10 cellular contexts compared by ENCODE assay signal in the genomic region with DNA sequence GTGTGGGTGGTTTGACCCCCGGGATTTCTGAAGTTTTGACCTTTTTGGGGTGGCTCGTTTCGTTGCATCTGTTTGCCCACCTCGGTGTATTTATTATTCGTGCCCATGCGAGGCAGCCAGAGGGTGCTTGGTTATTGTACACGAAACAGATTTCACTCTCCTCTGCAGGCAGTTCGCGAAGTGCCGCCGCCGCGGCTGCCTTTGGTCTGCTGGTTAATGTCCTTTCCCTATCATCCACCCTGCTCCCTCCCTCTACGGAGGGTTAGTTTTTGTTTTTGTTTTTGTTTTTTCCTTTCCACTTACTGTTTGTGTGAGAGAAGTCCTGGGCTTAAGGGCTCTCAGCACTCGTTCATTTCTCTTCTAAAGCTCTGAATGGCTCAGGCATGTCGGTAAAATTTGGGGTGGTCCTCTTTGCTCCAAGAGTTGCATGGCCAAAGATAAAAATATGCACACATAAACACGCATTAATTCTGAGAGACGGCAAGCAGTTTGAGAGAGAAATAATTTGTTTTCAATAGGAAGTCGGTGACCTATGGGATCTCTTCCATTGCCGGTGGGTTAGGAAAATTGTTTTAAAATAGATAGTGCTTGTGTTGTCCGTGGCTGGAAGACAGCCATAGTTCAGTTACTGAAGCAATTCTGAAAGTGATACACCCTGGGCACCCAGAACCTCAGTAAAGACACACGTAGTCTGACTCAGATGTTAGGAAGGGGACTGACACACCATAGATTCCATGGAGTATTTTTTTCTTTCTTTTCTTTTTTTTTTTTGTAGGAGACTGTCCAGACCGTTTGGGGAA. TPM values are rescaled to one million over a fixed set of nuclear protein-coding genes. Genes with fewer than 3 reads are reported as not detected.
A peak's percentile ranks its signal among the peaks of the same experiment; 100 is the strongest.
DNase-seq lines count a peak whose midpoint lies in the region; ATAC-seq, FAIRE-seq and TF ChIP-seq lines count a peak whose summit lies in the region.
"Had no signal": no experiment of that assay in that cellular context is flagged by ENCODE, and none has a peak within 500 bp of the region (broad histone marks: within the 10 kb centered on the region; RNA-seq: fewer than 3 reads in every experiment).

No MANE protein-coding gene starts in this region.

- FAIRE-seq in pancreas (lab: Jason Lieb, UNC) = no peak
- FAIRE-seq: colon, G401.6 had no signal

- no peaks in the 10 kb centered on the region for H3K9me3 ChIP-seq in pancreas

- H3K4me3 ChIP-seq in pancreas = peak overlapping the region; percentile 60 to 92 (median 78)

- H3K36me3 ChIP-seq in pancreas = no peaks in the 10 kb centered on the region

- TF ChIP-seq CTCF in pancreas (IDR thresholded peaks at IDR 0.05) = no peak

- peak overlapping the region in 2 of 4 donors; percentile 70 to 77 for H3K27ac ChIP-seq in pancreas

- DNase-seq in NCI-H2171 treated with DMSO at 0.1 percent for 48 hours (lab: John Stamatoyannopoulos, UW) (peak; percentile 64), NCI-H2171 (lab: John Stamatoyannopoulos, UW) (no peak), NCI-H2227 treated with DMSO at 0.1 percent for 48 hours (lab: John Stamatoyannopoulos, UW) (peak; percentile 43), amniotic epithelial cell (ENCODE audit: low read depth) (peak; percentile 79), left cardiac atrium (peak; percentile 41), pancreas (peak in 4 of 6 donors; percentile 23 to 76 (median 35)), NK-92 (lab: John Stamatoyannopoulos, UW; ENCODE audit: unreplicated experiment) (no peak)

- ATAC-seq in left cardiac atrium (peak in 1 of 2 donors; percentile 22), pancreas (peak in 2 of 4 donors; percentile 44), GM21367 (IDR thresholded peaks at IDR 0.05; ENCODE audit: unreplicated experiment) (no peak)

- H3K4me1 ChIP-seq in pancreas = no peaks in the 10 kb centered on the region

- WGBS in pancreas, 2 donors = 1% methylated on average over 23 of the region's 23 CpGs

- no peaks in the 10 kb centered on the region for H3K27me3 ChIP-seq in pancreas

- intact Hi-C loops in left cardiac atrium (cut with DNase I) = loop anchor here in 1 of 2 donors (2.0 to 10.0 kb wide), 4 partner anchors 79 to 277 kb away; no protein-coding TSS in a partner anchor
- intact Hi-C loops in pancreas (cut with DNase I) = no loop called here

RNA-seq across cellular contexts. Expression of a gene that starts 1.2 kb away (rescaled TPM):
- total RNA-seq in left cardiac atrium (10 to 100 TPM; 61.3 to 80.7 TPM), pancreas (10 to 100 TPM in 2 of 6 donors, 1 to 10 TPM in 4; 4.1 to 13.9 (median 8.9) TPM)
- 1 to 10 TPM; 6.5 to 7.4 TPM for polyA plus RNA-seq in pancreas

Comparison
In these comparisons a context has a peak if more than half of its experiments do, and no peak if none do; other contexts are left out.
1. DNase-seq: peak in NCI-H2171 treated with DMSO at 0.1 percent for 48 hours (single experiment), NCI-H2227 treated with DMSO at 0.1 percent for 48 hours (single experiment), amniotic epithelial cell (single experiment), left cardiac atrium (single experiment) and pancreas (4 of 6); none in NCI-H2171 (single experiment) and NK-92 (single experiment).
2. RNA of a gene that starts 1.2 kb away (total RNA-seq): 61.3 to 80.7 TPM in left cardiac atrium; 4.1 to 13.9 TPM in pancreas; every median in the first group is over 4 times any median in the second.